Comparison of ENCODE assay signal across 10 cellular contexts in the genomic region with DNA sequence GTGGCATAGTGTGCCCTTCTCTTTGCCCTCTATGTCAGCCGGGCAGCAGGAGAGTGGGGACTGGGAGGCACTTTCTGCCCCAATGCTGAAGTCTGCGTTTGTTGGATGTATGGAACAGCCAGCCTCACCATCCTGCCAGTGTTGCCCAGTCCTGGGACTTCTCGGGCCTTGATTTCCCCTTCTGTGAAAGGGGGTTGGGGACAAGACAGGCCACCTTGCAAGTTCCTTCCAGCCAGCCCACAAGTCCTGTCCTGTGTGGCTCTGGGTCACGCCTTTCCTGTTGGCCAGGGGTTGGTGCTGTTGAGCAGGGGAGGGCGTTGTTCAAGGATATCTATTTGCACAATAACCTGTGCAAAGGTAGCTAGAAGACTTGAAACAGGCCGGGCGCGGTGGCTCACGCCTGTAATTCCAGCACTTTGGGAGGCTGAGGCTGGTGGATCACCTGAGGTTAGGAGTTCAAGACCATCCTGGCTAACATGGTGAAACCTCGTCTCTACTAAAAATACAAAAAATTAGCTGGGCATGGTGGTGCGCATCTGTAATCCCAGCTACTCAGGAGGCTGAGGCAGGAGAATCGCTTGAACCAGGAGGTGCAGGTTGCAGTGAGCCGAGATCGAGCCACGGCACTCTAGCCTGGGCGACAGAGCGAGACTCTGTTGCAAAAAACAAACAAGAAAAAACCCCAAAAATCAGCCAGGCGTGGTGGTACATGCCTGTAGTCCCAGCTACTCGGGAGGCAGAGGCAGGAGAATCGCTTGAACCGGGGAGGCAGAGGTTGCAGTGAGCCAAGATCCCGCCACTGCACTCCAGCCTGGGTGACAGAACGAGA. TPM values are rescaled to one million over a fixed set of nuclear protein-coding genes. Genes with fewer than 3 reads are reported as not detected.
DNase-seq lines count a peak whose midpoint lies in the region; ATAC-seq, FAIRE-seq and TF ChIP-seq lines count a peak whose summit lies in the region.
"Not testable (repeated sequence)": the region's sequence is repeated elsewhere in the genome, so short reads cannot be mapped to it uniquely, and the experiment has no call there.
"Had no signal": no experiment of that assay in that cellular context is flagged by ENCODE, and none has a peak within 500 bp of the region (broad histone marks: within the 10 kb centered on the region; RNA-seq: fewer than 3 reads in every experiment).

No MANE protein-coding gene starts in this region.

- intact Hi-C loops in Calu3 (cut with micrococcal nuclease; ENCODE audit: unreplicated experiment); IMR-90 (cut with micrococcal nuclease); OCI-LY7 (cut with micrococcal nuclease; ENCODE audit: unreplicated experiment); activated CD4-positive, alpha-beta T cell treated with anti-CD3 and anti-CD28 coated beads, Interleukin-2, amount 10 ng/mL, durations not matched to agents 24 days and 14 days (cut with micrococcal nuclease); natural killer cell (cut with micrococcal nuclease); testis (cut with DNase I; ENCODE audit: low total_unique reads): not testable (repeated sequence)

- H2AK5ac ChIP-seq in IMR-90 (ENCODE audit: low read depth, low read length) = not testable (repeated sequence)

- H2BK120ac ChIP-seq in IMR-90 (ENCODE audit: low read depth, low read length) = not testable (repeated sequence)

- not testable (repeated sequence) for H3K56ac ChIP-seq in IMR-90 (ENCODE audit: extremely low read depth, insufficient read depth, low read length)

- not testable (repeated sequence) for BruUV-seq in Calu3 (replicated peaks; lab: Mats Ljungman, UMichigan); OCI-LY7 (replicated peaks; lab: Mats Ljungman, UMichigan)
- TSS peak; percentile 22 for BruUV-seq in IMR-90 (replicated peaks; lab: Mats Ljungman, UMichigan)

- not testable (repeated sequence) for H2AK9ac ChIP-seq in IMR-90 (replicated peaks; ENCODE audit: low read depth, low read length, poor library complexity)

- in situ Hi-C loops in IMR-90 (cut with MboI; ENCODE audit: low sequenced_read_pairs) = not testable (repeated sequence)

- H3K79me2 ChIP-seq in OCI-LY7 (ENCODE audit: insufficient read depth, low read depth, low read length) = not testable (repeated sequence)
- H3K79me2 ChIP-seq in hepatocyte = peaks cover 55% of the 10 kb centered on the region

- not testable (repeated sequence) for TF ChIP-seq CTCF in Calu3 (IDR thresholded peaks at IDR 0.05; ENCODE audit: unreplicated experiment); IMR-90 (conservative IDR thresholded peaks at IDR 0.05; ENCODE audit: low read depth, low read length); natural killer cell (IDR thresholded peaks at IDR 0.05); testis (IDR thresholded peaks at IDR 0.05)
- TF ChIP-seq CTCF in OCI-LY7 (conservative IDR thresholded peaks at IDR 0.05; ENCODE audit: low read length) = peak; percentile 60
- TF ChIP-seq CTCF in bronchial epithelial cell (IDR thresholded peaks at IDR 0.05; ENCODE audit: insufficient read depth, low read length, severe bottlenecking) = peak; percentile 43
- peak; percentile 34 for TF ChIP-seq CTCF in hepatocyte (IDR thresholded peaks at IDR 0.05; ENCODE audit: poor library complexity)

- H3K9ac ChIP-seq in IMR-90 (ENCODE audit: low read depth, low read length) = not testable (repeated sequence)

- POLR2A ChIA-PET in IMR-90 (lab: Charles Lee; ENCODE audit: unreplicated experiment); OCI-LY7 (lab: Charles Lee): not testable (repeated sequence)

- not testable (repeated sequence) for H3K9me3 ChIP-seq in IMR-90 (ENCODE audit: control insufficient read depth, insufficient read depth, low read length); OCI-LY7 (ENCODE audit: low read length); hepatocyte (ENCODE audit: low read depth); testis

- peaks cover 16 to 55% of the 10 kb centered on the region in 2 experiments for H3K79me1 ChIP-seq in IMR-90 (ENCODE audit: low read depth in 1 of 2, low read length in 2 of 2)

- H4K5ac ChIP-seq in IMR-90 (ENCODE audit: low read depth, low read length) = not testable (repeated sequence)

- H3K36me3 Mint-ChIP-seq in Calu3 (ENCODE audit: insufficient read depth, unreplicated experiment) = peaks cover 16% of the 10 kb centered on the region
- peaks cover 16% of the 10 kb centered on the region for H3K36me3 Mint-ChIP-seq in activated CD4-positive, alpha-beta T cell treated with anti-CD3 and anti-CD28 coated beads, Interleukin-2, amount 10 ng/mL, durations not matched to agents 24 days and 14 days (ENCODE audit: low read depth)
- H3K36me3 Mint-ChIP-seq in natural killer cell = not testable (repeated sequence)

- H3K4ac ChIP-seq in IMR-90 (ENCODE audit: low read depth, low read length) = not testable (repeated sequence)

- ATAC-seq in IMR-90 (ENCODE audit: low read depth); natural killer cell: not testable (repeated sequence)

- H3K9me1 ChIP-seq in IMR-90 (ENCODE audit: insufficient read depth, low read length) = not testable (repeated sequence)

- TF ChIP-seq POLR2A in IMR-90 (IDR thresholded peaks at IDR 0.05; ENCODE audit: low read depth, low read length); testis (IDR thresholded peaks at IDR 0.05): not testable (repeated sequence)

- FAIRE-seq in bronchial epithelial cell (lab: Jason Lieb, UNC) = not testable (repeated sequence)

- not testable (repeated sequence) for H3K23ac ChIP-seq in IMR-90 (ENCODE audit: low read depth, low read length)

- H3K4me1 ChIP-seq in IMR-90 (ENCODE audit: control insufficient read depth, insufficient read depth, low read length) (peaks cover 22% of the 10 kb centered on the region), OCI-LY7 (ENCODE audit: insufficient read depth, low read length, poor library complexity, severe bottlenecking) (peaks cover 61% of the 10 kb centered on the region), hepatocyte (ENCODE audit: insufficient read depth) (peaks cover 45% of the 10 kb centered on the region), testis (peaks cover 66% of the 10 kb centered on the region)

- not testable (repeated sequence) for H2BK15ac ChIP-seq in IMR-90 (ENCODE audit: low read depth, low read length)

- H2BK5ac ChIP-seq in IMR-90 (ENCODE audit: low read depth, low read length, poor library complexity, severe bottlenecking) = not testable (repeated sequence)

- H4K8ac ChIP-seq in IMR-90 (ENCODE audit: low read depth in 2 of 2, low read length in 2 of 2) = not testable (repeated sequence)

- 93% methylated on average over 3 of the region's 23 CpGs; no CpG with 5 or more reads in 1 of the 2 experiments for WGBS in IMR-90 (ENCODE audit: extremely low coverage in 2 of 2, insufficient read length in 1 of 2), 2 experiments
- 76% methylated on average over 21 of the region's 23 CpGs for WGBS in hepatocyte (ENCODE audit: low lambda C conversion rate, missing lambda C conversion rate)
- 90 to 91% methylated on average over 18 to 23 of the region's 23 CpGs for WGBS in testis, 2 donors

- not testable (repeated sequence) for H3K18ac ChIP-seq in IMR-90 (ENCODE audit: low read depth, low read length)

- H3K4me2 ChIP-seq in IMR-90 (ENCODE audit: low read depth, low read length) = not testable (repeated sequence)
- H3K4me2 ChIP-seq in OCI-LY7 (ENCODE audit: low read length) (peak overlapping the region; percentile 87), hepatocyte (peak overlapping the region; percentile 97)

- not testable (repeated sequence) for H3K27me3 ChIP-seq in IMR-90 (ENCODE audit: control insufficient read depth, insufficient read depth, low read length); bronchial epithelial cell (ENCODE audit: control insufficient read depth, insufficient read depth, low read length); hepatocyte; testis

- H3K36me3 ChIP-seq in IMR-90 (ENCODE audit: control insufficient read depth, insufficient read depth, low read length) = peaks cover 10% of the 10 kb centered on the region
- not testable (repeated sequence) for H3K36me3 ChIP-seq in OCI-LY7 (ENCODE audit: insufficient read depth, low read length); bronchial epithelial cell (ENCODE audit: control insufficient read depth, insufficient read depth, low read length); hepatocyte (replicated peaks; ENCODE audit: insufficient read depth, low read depth); testis (ENCODE audit: low read depth, missing control alignments)

- not testable (repeated sequence) for H3K4me3 ChIP-seq in IMR-90 (ENCODE audit: insufficient read depth, low read depth, low read length); bronchial epithelial cell (ENCODE audit: low read depth, low read length); hepatocyte; testis
- H3K4me3 ChIP-seq in OCI-LY7 (ENCODE audit: low read depth, low read length, poor library complexity, severe bottlenecking) = peak overlapping the region; percentile 86

- not testable (repeated sequence) for TF ChIP-seq RAD21 in IMR-90 (IDR thresholded peaks at IDR 0.05; ENCODE audit: low read length)

- DNase-seq in Calu3 = peak; percentile 44
- DNase-seq in IMR-90, natural killer cell: not testable (repeated sequence)
- DNase-seq in OCI-LY7 (ENCODE audit: low spot score) = peak; percentile 38
- DNase-seq in activated CD4-positive, alpha-beta T cell treated with anti-CD3 and anti-CD28 coated beads, Interleukin-2, amount 10 ng/mL, durations not matched to agents 24 days and 14 days = peak; percentile 68
- peak; percentile 47 for DNase-seq in bronchial epithelial cell (ENCODE audit: low read depth)
- DNase-seq in hepatocyte (ENCODE audit: low spot score) = peak; percentile 76
- DNase-seq in testis = peak; percentile 53

- not testable (repeated sequence) for H3K27me3 Mint-ChIP-seq in Calu3 (ENCODE audit: unreplicated experiment); activated CD4-positive, alpha-beta T cell treated with anti-CD3 and anti-CD28 coated beads, Interleukin-2, amount 10 ng/mL, durations not matched to agents 24 days and 14 days; natural killer cell (ENCODE audit: low read depth in 2 of 2)

- peak overlapping the region; percentile 9 for H3K27ac Mint-ChIP-seq in Calu3 (ENCODE audit: unreplicated experiment)
- H3K27ac Mint-ChIP-seq in activated CD4-positive, alpha-beta T cell treated with anti-CD3 and anti-CD28 coated beads, Interleukin-2, amount 10 ng/mL, durations not matched to agents 24 days and 14 days = peak overlapping the region; percentile 11
- not testable (repeated sequence) for H3K27ac Mint-ChIP-seq in natural killer cell

- H3K9me3 Mint-ChIP-seq in Calu3 (ENCODE audit: low read depth, unreplicated experiment); activated CD4-positive, alpha-beta T cell treated with anti-CD3 and anti-CD28 coated beads, Interleukin-2, amount 10 ng/mL, durations not matched to agents 24 days and 14 days; natural killer cell: not testable (repeated sequence)

- not testable (repeated sequence) for H4K91ac ChIP-seq in IMR-90 (ENCODE audit: insufficient read depth, low read depth, low read length)

- dilution Hi-C loops in IMR-90 (cut with HindIII; ENCODE audit: low sequenced_read_pairs, unreplicated experiment) = not testable (repeated sequence)

- H3K14ac ChIP-seq in IMR-90 (replicated peaks; ENCODE audit: low read depth, low read length) = not testable (repeated sequence)

- H3K4me3 Mint-ChIP-seq in Calu3 (ENCODE audit: low read depth, unreplicated experiment) (peak overlapping the region; percentile 19), natural killer cell (peak overlapping the region; percentile 61)
- H3K4me3 Mint-ChIP-seq in activated CD4-positive, alpha-beta T cell treated with anti-CD3 and anti-CD28 coated beads, Interleukin-2, amount 10 ng/mL, durations not matched to agents 24 days and 14 days = peak overlapping the region; percentile 62

- CTCF ChIA-PET in Calu3 (lab: Charles Lee) = interaction anchor here (1.1 kb wide), 1 partner anchor 476 kb away, joined by 3 read pairs; no protein-coding TSS in a partner anchor
- CTCF ChIA-PET in IMR-90 (lab: Yijun Ruan, JAX); OCI-LY7 (lab: Charles Lee; ENCODE audit: unreplicated experiment): not testable (repeated sequence)

- H4K20me1 ChIP-seq in IMR-90 (ENCODE audit: insufficient read depth, low read length) (peaks cover 63% of the 10 kb centered on the region), hepatocyte (ENCODE audit: insufficient read depth, poor library complexity, severe bottlenecking) (peaks cover 23% of the 10 kb centered on the region)
- not testable (repeated sequence) for H4K20me1 ChIP-seq in OCI-LY7 (ENCODE audit: insufficient read depth, low read length)

- not testable (repeated sequence) for H3K9me2 ChIP-seq in OCI-LY7 (ENCODE audit: insufficient read depth, low read length); hepatocyte (replicated peaks; ENCODE audit: insufficient read depth)

- not testable (repeated sequence) for H3K27ac ChIP-seq in IMR-90 (ENCODE audit: insufficient read depth, low read length)
- peak overlapping the region; percentile 29 for H3K27ac ChIP-seq in OCI-LY7 (ENCODE audit: low read depth, low read length, poor library complexity, severe bottlenecking)
- peak overlapping the region; percentile 85 for H3K27ac ChIP-seq in hepatocyte
- H3K27ac ChIP-seq in testis = peak overlapping the region in 1 of 2 donors; percentile 19

- not testable (repeated sequence) for H2AFZ ChIP-seq in IMR-90 (replicated peaks; ENCODE audit: low read length, poor library complexity); OCI-LY7 (ENCODE audit: low read length); hepatocyte

- H3K4me1 Mint-ChIP-seq in Calu3 (ENCODE audit: low read depth, unreplicated experiment) = peaks cover 18% of the 10 kb centered on the region
- H3K4me1 Mint-ChIP-seq in activated CD4-positive, alpha-beta T cell treated with anti-CD3 and anti-CD28 coated beads, Interleukin-2, amount 10 ng/mL, durations not matched to agents 24 days and 14 days = peaks cover 37% of the 10 kb centered on the region
- H3K4me1 Mint-ChIP-seq in natural killer cell = peaks cover 14 to 51% of the 10 kb centered on the region in 2 donors

- H2BK20ac ChIP-seq in IMR-90 (ENCODE audit: low read depth, low read length) = not testable (repeated sequence)

RNA-seq across cellular contexts. Expression of a gene that starts 2.9 kb away (rescaled TPM):
- total RNA-seq in Calu3 (2022) (78.9 and 92.8 TPM in 2 replicates), IMR-90 (2012; rRNA removed) (100 and 103 TPM in 2 replicates), OCI-LY7 (2022) (123 and 128 TPM in 2 replicates), bronchial epithelial cell (148 and 228 TPM in 2 replicates), hepatocyte (115 and 140 TPM in 2 replicates), natural killer cell (10 to 100 TPM; 89.7 to 91.3 (median 89.9) TPM), testis (100 to 1,000 TPM; 213 to 298 TPM)
- polyA plus RNA-seq in IMR-90 (2012; rRNA removed) (126 and 131 TPM in 2 replicates), hepatocyte (191 and 205 TPM in 2 replicates), testis (ENCODE audit: insufficient read depth, low read depth, low replicate concordance) (132 TPM)
- polyA plus RNA-seq in IMR-90 (2012; cell fraction: cytosol; rRNA removed) = 121 and 205 TPM in 2 replicates
- polyA plus RNA-seq in IMR-90 (2012; cell fraction: nucleus; rRNA removed; ENCODE audit: low replicate concordance) = 315 and 685 TPM in 2 replicates
- total RNA-seq in OCI-LY7 (2014; rRNA removed; shearing (Covaris generic)) = 102 and 111 TPM in 2 replicates
- 157 and 162 TPM in 2 replicates for total RNA-seq in activated CD4-positive, alpha-beta T cell treated with anti-CD3 and anti-CD28 coated beads, Interleukin-2, amount 10 ng/mL, durations not matched to agents 24 days and 14 days

RNA-seq across cellular contexts. Expression of a gene that starts 17.1 kb away (rescaled TPM):
- total RNA-seq in Calu3 (2022) = not detected in 2 replicates
- total RNA-seq in IMR-90 (2012; rRNA removed) = not detected in 2 replicates
- 0.03 and 0.05 TPM in 2 replicates for polyA plus RNA-seq in IMR-90 (2012; rRNA removed)
- polyA plus RNA-seq in IMR-90 (2012; cell fraction: cytosol; rRNA removed) = not detected in 2 replicates
- polyA plus RNA-seq in IMR-90 (2012; cell fraction: nucleus; rRNA removed; ENCODE audit: low replicate concordance) = 0.54 and 0.91 TPM in 2 replicates
- not detected in 2 replicates for total RNA-seq in OCI-LY7 (2014; rRNA removed; shearing (Covaris generic))
- total RNA-seq in OCI-LY7 (2022) = not detected in 2 replicates
- total RNA-seq in activated CD4-positive, alpha-beta T cell treated with anti-CD3 and anti-CD28 coated beads, Interleukin-2, amount 10 ng/mL, durations not matched to agents 24 days and 14 days = 0.05 TPM in 1 of 2 replicates, not detected in the other
- total RNA-seq in bronchial epithelial cell = not detected in 2 replicates
- 1.00 and 1.3 TPM in 2 replicates for total RNA-seq in hepatocyte
- 0.32 and 0.42 TPM in 2 replicates for polyA plus RNA-seq in hepatocyte
- total RNA-seq in natural killer cell = not detected
- under 1 TPM; 0.55 to 0.68 TPM for total RNA-seq in testis
- polyA plus RNA-seq in testis (ENCODE audit: insufficient read depth, low read depth, low replicate concordance) = 0.16 TPM
- total RNA-seq: HT1080 had no signal

RNA-seq across cellular contexts. Expression of a gene that starts 36.4 kb away (rescaled TPM):
- total RNA-seq in Calu3 (2022) (7.5 and 8.6 TPM in 2 replicates), IMR-90 (2012; rRNA removed) (3.3 and 3.8 TPM in 2 replicates), OCI-LY7 (2022) (15.0 and 15.1 TPM in 2 replicates), bronchial epithelial cell (5.4 and 6.1 TPM in 2 replicates), hepatocyte (17.1 and 20.3 TPM in 2 replicates), natural killer cell (10 to 100 TPM; 43.6 to 47.4 (median 46.7) TPM), testis (10 to 100 TPM; 71.7 to 81.6 TPM)
- polyA plus RNA-seq in IMR-90 (2012; rRNA removed) (10.3 and 12.4 TPM in 2 replicates), hepatocyte (33.6 and 40.4 TPM in 2 replicates), testis (ENCODE audit: insufficient read depth, low read depth, low replicate concordance) (40.8 TPM)
- polyA plus RNA-seq in IMR-90 (2012; cell fraction: cytosol; rRNA removed) = 18.3 and 20.2 TPM in 2 replicates
- polyA plus RNA-seq in IMR-90 (2012; cell fraction: nucleus; rRNA removed; ENCODE audit: low replicate concordance) = 43.6 and 107 TPM in 2 replicates
- total RNA-seq in OCI-LY7 (2014; rRNA removed; shearing (Covaris generic)) = 11.9 and 20.6 TPM in 2 replicates
- total RNA-seq in activated CD4-positive, alpha-beta T cell treated with anti-CD3 and anti-CD28 coated beads, Interleukin-2, amount 10 ng/mL, durations not matched to agents 24 days and 14 days = 15.1 and 18.5 TPM in 2 replicates

RNA-seq across cellular contexts. Expression of a gene that starts 41.1 kb away (rescaled TPM):
- not detected in 2 replicates for total RNA-seq in Calu3 (2022)
- total RNA-seq in IMR-90 (2012; rRNA removed) = not detected in 2 replicates
- not detected in 2 replicates for polyA plus RNA-seq in IMR-90 (2012; rRNA removed)
- not detected in 2 replicates for polyA plus RNA-seq in IMR-90 (2012; cell fraction: cytosol; rRNA removed)
- not detected in 2 replicates for polyA plus RNA-seq in IMR-90 (2012; cell fraction: nucleus; rRNA removed; ENCODE audit: low replicate concordance)
- not detected in 2 replicates for total RNA-seq in OCI-LY7 (2014; rRNA removed; shearing (Covaris generic))
- total RNA-seq in OCI-LY7 (2022) = not detected in 2 replicates
- not detected in 2 replicates for total RNA-seq in activated CD4-positive, alpha-beta T cell treated with anti-CD3 and anti-CD28 coated beads, Interleukin-2, amount 10 ng/mL, durations not matched to agents 24 days and 14 days
- total RNA-seq in bronchial epithelial cell = not detected in 2 replicates
- total RNA-seq in hepatocyte = not detected in 2 replicates
- polyA plus RNA-seq in hepatocyte = 0.33 TPM in 1 of 2 replicates, not detected in the other
- total RNA-seq in natural killer cell = not detected
- under 1 TPM; 0.71 to 0.87 TPM for total RNA-seq in testis
- 0.24 TPM for polyA plus RNA-seq in testis (ENCODE audit: insufficient read depth, low read depth, low replicate concordance)
- total RNA-seq: HT1080, omental fat pad had no signal

RNA-seq across cellular contexts. Expression of a gene that starts 50.6 kb away (rescaled TPM):
- total RNA-seq in Calu3 (2022) (not detected in 2 replicates), IMR-90 (2012; rRNA removed) (not detected in 2 replicates), OCI-LY7 (2022) (3.8 and 7.1 TPM in 2 replicates), bronchial epithelial cell (under 0.01 TPM in 1 of 2 replicates, not detected in the other), hepatocyte (0.24 and 0.50 TPM in 2 replicates), natural killer cell (10 to 100 TPM; 21.7 to 70.5 (median 25.2) TPM), testis (1 to 10 TPM; 3.0 to 3.9 TPM)
- polyA plus RNA-seq in IMR-90 (2012; rRNA removed) (not detected in 2 replicates), hepatocyte (0.25 TPM in 1 of 2 replicates, not detected in the other), testis (ENCODE audit: insufficient read depth, low read depth, low replicate concordance) (4.9 TPM)
- polyA plus RNA-seq in IMR-90 (2012; cell fraction: cytosol; rRNA removed) = not detected in 2 replicates
- 0.05 TPM in 1 of 2 replicates, not detected in the other for polyA plus RNA-seq in IMR-90 (2012; cell fraction: nucleus; rRNA removed; ENCODE audit: low replicate concordance)
- total RNA-seq in OCI-LY7 (2014; rRNA removed; shearing (Covaris generic)) = 1.8 and 2.8 TPM in 2 replicates
- 9.1 and 9.8 TPM in 2 replicates for total RNA-seq in activated CD4-positive, alpha-beta T cell treated with anti-CD3 and anti-CD28 coated beads, Interleukin-2, amount 10 ng/mL, durations not matched to agents 24 days and 14 days
